In the genomic region with DNA sequence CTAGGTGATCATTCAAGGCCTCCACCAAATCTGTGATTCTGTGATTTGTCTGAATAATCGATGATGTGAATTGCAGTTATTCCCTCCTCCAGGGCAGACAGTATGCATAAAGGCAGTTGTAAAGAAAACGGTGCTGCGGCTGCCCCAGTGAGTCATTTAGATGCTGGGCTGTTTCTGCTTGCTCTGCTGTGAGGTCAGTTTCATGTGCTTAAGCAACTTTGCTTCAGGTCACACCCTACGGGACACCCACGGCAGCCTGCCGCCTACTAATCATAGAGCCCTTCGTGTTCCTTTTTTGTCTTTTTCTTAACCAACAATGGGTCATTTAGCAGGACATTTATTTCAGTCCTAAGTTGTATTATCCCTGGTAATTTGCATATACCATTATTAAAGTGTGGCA, we compare ENCODE assay signal across 14 cellular contexts.
A peak's percentile ranks its signal among the peaks of the same experiment; 100 is the strongest.
DNase-seq lines count a peak whose midpoint lies in the region; TF ChIP-seq lines count a peak whose summit lies in the region.
"Had no signal": no experiment of that assay in that cellular context is flagged by ENCODE, and none has a peak within 500 bp of the region (broad histone marks: within the 10 kb centered on the region; RNA-seq: fewer than 3 reads in every experiment).

No MANE protein-coding gene starts in this region.

- peak; percentile 21 for DNase-seq in ELF-1 (ENCODE audit: low read depth, low spot score)
- peak; percentile 86 to 91 for DNase-seq in NOMO-1 (lab: John Stamatoyannopoulos, UW; ENCODE audit: unreplicated experiment in 2 of 2)
- DNase-seq in epithelial cell of prostate (ENCODE audit: low read depth, low spot score), result peak; percentile 60
- DNase-seq in osteoblast (ENCODE audit: insufficient read length, low spot score, missing footprints), result peak; percentile 94
- DNase-seq in activated T-cell treated with anti-CD3 and anti-CD28 coated beads for 4 hours, result no peak
- DNase-seq in activated gamma-delta T cell treated with Interleukin-2 at 50 U/mL for 16 hours, result no peak
- no peak for DNase-seq in NCI-H2081 (lab: John Stamatoyannopoulos, UW)
- no peak for DNase-seq in effector memory CD4-positive, alpha-beta T cell
- DNase-seq: activated CD4-positive, alpha-beta T cell treated with anti-CD3 and anti-CD28 coated beads, Interleukin-2, amount 10 ng/mL, durations not matched to agents 24 days and 14 days; anterior cingulate cortex; DMS53; naive B cell; RPMI8226 had no signal

- H3K9me3 ChIP-seq in osteoblast (ENCODE audit: low read depth, low read length), result no peaks in the 10 kb centered on the region
- H3K9me3 ChIP-seq in effector memory CD4-positive, alpha-beta T cell (ENCODE audit: control insufficient read depth, low read length), result no peaks in the 10 kb centered on the region
- H3K9me3 ChIP-seq: vagina had no signal

- H3K4me2 ChIP-seq in osteoblast (ENCODE audit: insufficient read depth, low read length), result peak overlapping the region; percentile 49

- H3K4me1 ChIP-seq in osteoblast (ENCODE audit: insufficient read depth, low read length), result peaks cover 9% of the 10 kb centered on the region
- H3K4me1 ChIP-seq in effector memory CD4-positive, alpha-beta T cell (ENCODE audit: control insufficient read depth, insufficient read depth, low read length, poor library complexity, severe bottlenecking), result no peaks in the 10 kb centered on the region
- H3K4me1 ChIP-seq: vagina had no signal

- no peak overlapping the region for H2AFZ ChIP-seq in osteoblast (ENCODE audit: low read length)

- H3K79me2 ChIP-seq in osteoblast (ENCODE audit: insufficient read depth, low read length), result no peaks in the 10 kb centered on the region

- no peak overlapping the region for H3K4me3 ChIP-seq in osteoblast (ENCODE audit: insufficient read depth, low read length)
- H3K4me3 ChIP-seq in effector memory CD4-positive, alpha-beta T cell (ENCODE audit: insufficient read depth, low read depth, low read length, poor library complexity, severe bottlenecking), result no peak overlapping the region
- H3K4me3 ChIP-seq: vagina had no signal

- H4K20me1 ChIP-seq in osteoblast (ENCODE audit: insufficient read depth, low read length), result no peaks in the 10 kb centered on the region

- TF ChIP-seq CTCF in osteoblast (IDR thresholded peaks at IDR 0.05; ENCODE audit: extremely low read depth, low read depth, low read length), result no peak

- H3K27ac ChIP-seq in epithelial cell of prostate (no peak overlapping the region), osteoblast (ENCODE audit: low read depth, low read length) (no peak overlapping the region)
- no peak overlapping the region for H3K27ac ChIP-seq in effector memory CD4-positive, alpha-beta T cell (ENCODE audit: insufficient read depth, low read length, poor library complexity, severe bottlenecking)
- H3K27ac ChIP-seq: vagina had no signal

- no peaks in the 10 kb centered on the region for H3K36me3 ChIP-seq in osteoblast (ENCODE audit: insufficient read depth, low read length)
- no peaks in the 10 kb centered on the region for H3K36me3 ChIP-seq in effector memory CD4-positive, alpha-beta T cell (ENCODE audit: control insufficient read depth, insufficient read depth, low read length)
- H3K36me3 ChIP-seq: vagina had no signal

- H3K27me3 ChIP-seq in osteoblast (ENCODE audit: insufficient read depth, low read length), result peaks cover 6% of the 10 kb centered on the region
- H3K27me3 ChIP-seq in effector memory CD4-positive, alpha-beta T cell (replicated peaks; ENCODE audit: control insufficient read depth, insufficient read depth, low read length, poor library complexity, severe bottlenecking), result no peaks in the 10 kb centered on the region
- H3K27me3 ChIP-seq: vagina had no signal

Comparison
In these comparisons a context has a peak if more than half of its experiments do, and no peak if none do; other contexts are left out.
1. DNase-seq: peak in ELF-1 (single experiment), NOMO-1 (2 of 2), epithelial cell of prostate (single experiment) and osteoblast (single experiment); none in activated T-cell treated with anti-CD3 and anti-CD28 coated beads for 4 hours (single experiment), activated gamma-delta T cell treated with Interleukin-2 at 50 U/mL for 16 hours (single experiment), NCI-H2081 (0 of 2) and effector memory CD4-positive, alpha-beta T cell (0 of 3).